ENCODE assay signal across 8 cellular contexts in the genomic region with DNA sequence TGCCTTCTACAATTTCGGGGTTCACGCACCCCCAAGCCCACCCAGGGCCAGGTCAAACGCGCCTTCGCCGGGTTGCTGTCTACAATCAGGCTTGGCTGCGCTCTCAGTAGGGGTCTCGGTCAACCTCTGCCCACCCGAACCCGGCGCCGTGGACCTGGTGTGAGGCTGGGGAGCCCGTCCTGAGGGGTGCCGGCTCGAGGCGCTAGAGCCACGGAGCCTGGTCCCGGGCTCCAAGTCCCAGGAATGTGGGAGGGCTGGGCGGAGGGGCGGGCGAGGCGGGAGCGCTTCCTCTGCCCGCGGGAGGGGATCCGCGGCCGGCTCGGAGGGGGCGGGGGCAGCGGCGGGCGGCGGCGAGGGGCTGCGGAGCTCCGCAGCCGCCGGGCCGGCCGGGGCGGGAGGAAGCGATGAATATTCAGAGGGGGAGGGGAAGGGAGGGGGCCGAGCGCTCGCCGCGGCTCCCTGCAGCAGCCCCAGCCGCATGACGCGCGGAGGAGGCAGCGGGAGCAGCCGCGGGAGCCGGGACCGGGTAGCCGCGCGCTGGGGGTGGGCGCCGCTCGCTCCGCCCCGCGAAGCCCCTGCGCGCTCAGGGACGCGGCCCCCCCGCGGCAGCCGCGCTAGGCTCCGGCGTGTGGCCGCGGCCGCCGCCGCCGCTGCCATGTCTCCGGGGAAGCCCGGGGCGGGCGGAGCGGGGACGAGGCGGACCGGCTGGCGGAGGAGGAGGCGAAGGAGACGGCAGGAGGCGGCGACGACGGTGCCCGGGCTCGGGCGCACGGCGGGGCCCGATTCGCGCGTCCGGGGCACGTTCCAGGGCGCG. TPM values are rescaled to one million over a fixed set of nuclear protein-coding genes. Genes with fewer than 3 reads are reported as not detected.
A peak's percentile ranks its signal among the peaks of the same experiment; 100 is the strongest.
DNase-seq lines count a peak whose midpoint lies in the region; ATAC-seq and TF ChIP-seq lines count a peak whose summit lies in the region.

Gene PTPRJ (plus strand): TSS at position 467 of the 814 bp plus-strand sequence. CDS start 354 bp downstream, outside the sequence.

- DNase-seq in CD14-positive monocyte (ENCODE audit: low spot score) (no peak), ascending aorta (ENCODE audit: low spot score in 2 of 2) (peak in 1 of 2 donors; percentile 79), hepatic stellate cell (ENCODE audit: low spot score) (peak; percentile 79), putamen (ENCODE audit: low spot score) (peak; percentile 83), dedifferentiated amniotic fluid mesenchymal stem cell (ENCODE audit: extremely low spot score) (no peak)

- peak; percentile 44 for ATAC-seq in GM19438 (IDR thresholded peaks at IDR 0.05; ENCODE audit: low read depth, unreplicated experiment)
- peak; percentile 42 for ATAC-seq in HG03571 (IDR thresholded peaks at IDR 0.05; ENCODE audit: unreplicated experiment)

- H3K9me3 Mint-ChIP-seq in CD14-positive monocyte = no peaks in the 10 kb centered on the region
- no peaks in the 10 kb centered on the region for H3K9me3 Mint-ChIP-seq in T-helper 1 cell treated with Interleukin-12 subunit alpha and Interleukin-12 subunit beta and Interleukin-4 antibody, amounts not matched to agents 30 μg/mL and 1 μg/mL, for 36 hours

- no peak for TF ChIP-seq CTCF in CD14-positive monocyte (IDR thresholded peaks at IDR 0.05)
- no peak for TF ChIP-seq CTCF in ascending aorta (IDR thresholded peaks at IDR 0.05)

- no peaks in the 10 kb centered on the region for H3K9me3 ChIP-seq in ascending aorta

- H3K4me3 ChIP-seq in ascending aorta = peak within 1 kb of the TSS; percentile 87

- no peaks in the 10 kb centered on the region for H3K27me3 ChIP-seq in ascending aorta

- H3K4me3 Mint-ChIP-seq in CD14-positive monocyte = peak within 1 kb of the TSS; percentile 94 to 98
- H3K4me3 Mint-ChIP-seq in T-helper 1 cell treated with Interleukin-12 subunit alpha and Interleukin-12 subunit beta and Interleukin-4 antibody, amounts not matched to agents 30 μg/mL and 1 μg/mL, for 36 hours = peak within 1 kb of the TSS; percentile 95

- H3K36me3 ChIP-seq in ascending aorta = no peaks in the 10 kb centered on the region

- peak within 1 kb of the TSS; percentile 90 to 92 for H3K27ac ChIP-seq in ascending aorta

- H3K27ac Mint-ChIP-seq in CD14-positive monocyte = peak within 1 kb of the TSS in 6 of 7 donors; percentile 6 to 96 (median 79)
- H3K27ac Mint-ChIP-seq in T-helper 1 cell treated with Interleukin-12 subunit alpha and Interleukin-12 subunit beta and Interleukin-4 antibody, amounts not matched to agents 30 μg/mL and 1 μg/mL, for 36 hours = peak within 1 kb of the TSS; percentile 35

- peaks cover 4 to 17% of the 10 kb centered on the region in 2 donors for H3K36me3 Mint-ChIP-seq in CD14-positive monocyte
- peaks cover 23% of the 10 kb centered on the region for H3K36me3 Mint-ChIP-seq in T-helper 1 cell treated with Interleukin-12 subunit alpha and Interleukin-12 subunit beta and Interleukin-4 antibody, amounts not matched to agents 30 μg/mL and 1 μg/mL, for 36 hours (ENCODE audit: low read depth)

- intact Hi-C loops in CD14-positive monocyte (cut with micrococcal nuclease) = loop anchor here (5.0 kb wide), 3 partner anchors 33 to 52 kb away; no protein-coding TSS in a partner anchor
- intact Hi-C loops in ascending aorta (cut with DNase I) = loop anchor here (2.0 to 5.0 kb wide), 4 partner anchors 47 to 133 kb away; partner anchors contain the start of gene NUP160

- H3K4me1 Mint-ChIP-seq in CD14-positive monocyte = peaks cover 55% of the 10 kb centered on the region
- H3K4me1 Mint-ChIP-seq in T-helper 1 cell treated with Interleukin-12 subunit alpha and Interleukin-12 subunit beta and Interleukin-4 antibody, amounts not matched to agents 30 μg/mL and 1 μg/mL, for 36 hours (ENCODE audit: low read depth) = peaks cover 28% of the 10 kb centered on the region

- peaks cover 0 to 14% of the 10 kb centered on the region in 2 donors for H3K4me1 ChIP-seq in ascending aorta

- H3K27me3 Mint-ChIP-seq in CD14-positive monocyte (ENCODE audit: low read depth in 3 of 3) = peaks cover 0 to 11% (median 7%) of the 10 kb centered on the region in 3 donors
- peaks cover 18% of the 10 kb centered on the region for H3K27me3 Mint-ChIP-seq in T-helper 1 cell treated with Interleukin-12 subunit alpha and Interleukin-12 subunit beta and Interleukin-4 antibody, amounts not matched to agents 30 μg/mL and 1 μg/mL, for 36 hours (ENCODE audit: low read depth)

RNA-seq across cellular contexts. Expression of gene PTPRJ, which starts in this region (rescaled TPM):
- polyA plus RNA-seq in CD14-positive monocyte = 10 to 100 TPM in 1 of 2 donors, 1 to 10 TPM in 1; 10.0 to 14.6 TPM
- total RNA-seq in ascending aorta = 5.9 TPM

Comparison
In these comparisons a context has a peak if more than half of its experiments do, and no peak if none do; other contexts are left out.
1. DNase-seq: peak in hepatic stellate cell (single experiment) and putamen (single experiment); none in CD14-positive monocyte (single experiment) and dedifferentiated amniotic fluid mesenchymal stem cell (single experiment).